ENCODE assay signal across 20 cellular contexts in the genomic region with DNA sequence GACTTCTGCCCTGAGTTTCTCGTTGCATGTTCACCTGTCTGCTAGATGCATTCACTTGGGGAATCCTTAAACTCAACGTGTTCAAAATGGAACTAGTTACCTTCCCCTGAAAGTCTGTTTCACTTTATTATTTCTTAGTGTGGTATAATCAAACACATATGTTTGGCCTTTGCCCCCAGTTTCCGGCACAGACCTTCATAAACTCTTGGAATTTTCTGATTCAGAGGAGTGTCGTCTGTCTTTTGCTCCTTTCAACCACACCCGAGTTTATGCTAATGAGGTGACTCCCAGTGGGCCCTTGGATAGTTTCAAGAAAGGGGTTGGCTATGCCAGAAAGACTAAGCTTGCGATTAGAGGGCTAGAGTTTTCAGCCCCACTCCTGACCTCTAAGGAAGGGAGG.
DNase-seq lines count a peak whose midpoint lies in the region; ATAC-seq and TF ChIP-seq lines count a peak whose summit lies in the region.
"Had no signal": no experiment of that assay in that cellular context is flagged by ENCODE, and none has a peak within 500 bp of the region (broad histone marks: within the 10 kb centered on the region; RNA-seq: fewer than 3 reads in every experiment).

No MANE protein-coding gene starts in this region.

- H3K4me3 ChIP-seq in AG10803 (ENCODE audit: low read length) = no peak overlapping the region
- no peak overlapping the region for H3K4me3 ChIP-seq in brain microvascular endothelial cell (ENCODE audit: low read depth, low read length)
- no peak overlapping the region for H3K4me3 ChIP-seq in mesenchymal stem cell (ENCODE audit: insufficient read depth in 1 of 2, low read depth in 1 of 2, low read length in 2 of 2)
- H3K4me3 ChIP-seq: GM23338, left ventricle myocardium inferior, MG63, SJSA1, spleen had no signal

- WGBS in mesenchymal stem cell = 87% methylated on average over 5 of the region's 6 CpGs

- H3K4me1 ChIP-seq in mesenchymal stem cell (ENCODE audit: control insufficient read depth, insufficient read depth, low read depth, low read length) = peaks cover 6% of the 10 kb centered on the region
- H3K4me1 ChIP-seq: spleen had no signal

- no peak overlapping the region for H2BK15ac ChIP-seq in mesenchymal stem cell (ENCODE audit: low read depth, poor library complexity, severe bottlenecking)

- no peak overlapping the region for H3K9ac ChIP-seq in mesenchymal stem cell (ENCODE audit: low read length)

- DNase-seq in AG10803 (ENCODE audit: low read depth) (peak; percentile 67), HS-5 (ENCODE audit: low read depth) (peak; percentile 88), brain microvascular endothelial cell (peak; percentile 40), mesenchymal stem cell (no peak)
- no peak for DNase-seq in activated naive CD4-positive, alpha-beta T cell (lab: John Stamatoyannopoulos, UW)
- DNase-seq in activated effector memory CD4-positive, alpha-beta T cell treated with Interleukin-2 at 50 U/mL for 16 hours = no peak
- DNase-seq: activated CD8-positive, alpha-beta memory T cell treated with anti-CD3 and anti-CD28 coated beads for 24 hours; activated naive CD8-positive, alpha-beta T cell treated with anti-CD3 and anti-CD28 coated beads, Interleukin-2, amount 10 ng/mL, durations not matched to agents 7 days and 5 days; activated T-cell treated with anti-CD3 and anti-CD28 coated beads, Interleukin-2, amount 50 U/mL, for 72 hours; left ventricle myocardium inferior; MG63; NCI-H1436 treated with DMSO at 0.1 percent for 48 hours; spleen; T-helper 9 cell had no signal

- H2BK120ac ChIP-seq in mesenchymal stem cell (ENCODE audit: low read depth, low read length) = no peak overlapping the region

- H3K36me3 ChIP-seq in brain microvascular endothelial cell (replicated peaks) (no peaks in the 10 kb centered on the region), mesenchymal stem cell (ENCODE audit: control insufficient read depth in 1 of 2, insufficient read depth in 2 of 2, low read depth in 1 of 2, low read length in 2 of 2) (no peaks in the 10 kb centered on the region)
- H3K36me3 ChIP-seq: left ventricle myocardium inferior, MG63, SJSA1, spleen had no signal

- no peak overlapping the region for H4K91ac ChIP-seq in mesenchymal stem cell (ENCODE audit: low read length)

- no peak for TF ChIP-seq CTCF in AG10803 (conservative IDR thresholded peaks at IDR 0.05; ENCODE audit: low read length)
- no peak for TF ChIP-seq CTCF in brain microvascular endothelial cell (IDR thresholded peaks at IDR 0.05; ENCODE audit: low read depth, low read length, missing control alignments)

- no peak overlapping the region for H4K8ac ChIP-seq in mesenchymal stem cell (ENCODE audit: low read length)

- peak overlapping the region; percentile 10 for H2AK5ac ChIP-seq in mesenchymal stem cell (ENCODE audit: low read length, severe bottlenecking)

- no peak overlapping the region for H3K4me2 ChIP-seq in mesenchymal stem cell (ENCODE audit: low read length, poor library complexity, severe bottlenecking)
- H3K4me2 ChIP-seq: GM23338 had no signal

- no peak overlapping the region for H3K23ac ChIP-seq in mesenchymal stem cell (ENCODE audit: low read length in 2 of 2)

- no peak overlapping the region for H3K18ac ChIP-seq in mesenchymal stem cell (ENCODE audit: low read depth in 1 of 2, low read length in 2 of 2)

- no peak overlapping the region for H2AFZ ChIP-seq in mesenchymal stem cell (ENCODE audit: low read depth, low read length)
- H2AFZ ChIP-seq: GM23338 had no signal

- no peak overlapping the region for H2BK5ac ChIP-seq in mesenchymal stem cell (ENCODE audit: low read depth, low read length, poor library complexity, severe bottlenecking)

- no peaks in the 10 kb centered on the region for H3K79me1 ChIP-seq in mesenchymal stem cell (replicated peaks; ENCODE audit: low read length, poor library complexity, severe bottlenecking)

- ATAC-seq in HG02610 (IDR thresholded peaks at IDR 0.05; ENCODE audit: unreplicated experiment) (no peak), HG02981 (IDR thresholded peaks at IDR 0.05; ENCODE audit: unreplicated experiment) (no peak)
- ATAC-seq: activated CD4-positive, CD25-positive, alpha-beta regulatory T cell treated with anti-CD3 and anti-CD28 coated beads, Interleukin-2, amount 50 U/mL, for 24 hours; activated T-cell treated with anti-CD3 and anti-CD28 coated beads, Interleukin-2, amount 50 U/mL, for 72 hours; GM23338; HepG2 had no signal

- no peak overlapping the region for H3K27ac ChIP-seq in brain microvascular endothelial cell
- H3K27ac ChIP-seq in mesenchymal stem cell (ENCODE audit: low read length, poor library complexity, severe bottlenecking) = no peak overlapping the region
- H3K27ac ChIP-seq: left ventricle myocardium inferior, SJSA1, spleen had no signal

- H3K9me3 ChIP-seq in mesenchymal stem cell (ENCODE audit: control insufficient read depth, low read length) = no peaks in the 10 kb centered on the region
- H3K9me3 ChIP-seq: left ventricle myocardium inferior, MG63, spleen had no signal

- in situ Hi-C loops in brain microvascular endothelial cell (cut with HindIII; ENCODE audit: low pct_ligation_motif_present, low sequenced_read_pairs) = no loop called here

- H3K14ac ChIP-seq in mesenchymal stem cell (ENCODE audit: low read length in 2 of 2) = no peak overlapping the region

- no peak overlapping the region for H3K4ac ChIP-seq in mesenchymal stem cell (ENCODE audit: low read depth in 1 of 2, low read length in 2 of 2)

- no peak overlapping the region for H2BK12ac ChIP-seq in mesenchymal stem cell (ENCODE audit: low read length in 2 of 2)

- H3K27me3 ChIP-seq in brain microvascular endothelial cell (replicated peaks) = no peaks in the 10 kb centered on the region
- H3K27me3 ChIP-seq in mesenchymal stem cell (ENCODE audit: control insufficient read depth in 1 of 2, insufficient read depth in 1 of 2, low read length in 2 of 2) = peaks cover 0 to 29% of the 10 kb centered on the region in 2 experiments

Comparison
In these comparisons a context has a peak if more than half of its experiments do, and no peak if none do; other contexts are left out.
1. DNase-seq: peak in AG10803 (single experiment), HS-5 (single experiment) and brain microvascular endothelial cell (single experiment); none in mesenchymal stem cell (single experiment), activated naive CD4-positive, alpha-beta T cell (0 of 4) and activated effector memory CD4-positive, alpha-beta T cell treated with Interleukin-2 at 50 U/mL for 16 hours (single experiment).